In the genomic region with DNA sequence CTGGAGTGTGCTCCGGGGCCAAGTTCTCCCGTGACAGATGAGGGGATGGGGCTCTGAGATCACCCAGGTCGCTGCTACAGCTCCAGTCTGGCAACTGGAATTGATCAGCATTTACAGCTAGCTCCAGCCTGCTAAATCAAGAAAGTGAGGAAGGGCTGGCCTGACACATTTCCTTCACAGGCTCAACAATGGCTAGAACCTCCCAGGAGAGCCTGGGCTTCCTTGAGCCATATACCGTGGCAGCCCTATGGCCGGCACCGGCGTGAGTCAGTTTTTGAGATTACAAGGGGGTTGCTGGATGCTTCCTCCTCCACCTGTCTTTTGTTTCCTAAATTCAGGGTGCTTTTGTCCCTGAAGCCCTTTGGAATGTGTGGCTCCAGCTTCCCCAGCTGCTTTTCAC, we compare ENCODE assay signal across 17 cellular contexts.
A peak's percentile ranks its signal among the peaks of the same experiment; 100 is the strongest.
DNase-seq lines count a peak whose midpoint lies in the region; ATAC-seq, FAIRE-seq and TF ChIP-seq lines count a peak whose summit lies in the region.
"Had no signal": no experiment of that assay in that cellular context is flagged by ENCODE, and none has a peak within 500 bp of the region (broad histone marks: within the 10 kb centered on the region; RNA-seq: fewer than 3 reads in every experiment).

No MANE protein-coding gene starts in this region.

- intact Hi-C loops in HepG2 (cut with micrococcal nuclease; ENCODE audit: unreplicated experiment), result no loop called here
- intact Hi-C loops in sigmoid colon (cut with DNase I), result loop anchor here (5.0 kb wide), 3 partner anchors 103 to 1142 kb away; a partner anchor contains a TSS
- intact Hi-C loops in vagina (cut with DNase I), result loop anchor here (5.0 to 10.0 kb wide), 2 partner anchors 103 to 205 kb away; a partner anchor contains a TSS

- WGBS in liver, result 87% methylated on average over 7 of the region's 7 CpGs
- 85% methylated on average over 7 of the region's 7 CpGs for WGBS in HepG2 (ENCODE audit: low lambda C conversion rate)
- WGBS in sigmoid colon, 2 donors, result 52 to 72% methylated on average over 7 of the region's 7 CpGs

- no TSS peak for BruUV-seq in HepG2 (replicated peaks; lab: Mats Ljungman, UMichigan)

- ATAC-seq in HepG2 (no peak), HG02798 (IDR thresholded peaks at IDR 0.05; ENCODE audit: poor library complexity, unreplicated experiment) (no peak)
- ATAC-seq: natural killer cell treated with Interleukin-12 subunit alpha and Interleukin-12 subunit beta and Interleukin-15 and Interleukin-18, amount 100 ng/mL, for 72 hours; stimulated activated naive CD8-positive, alpha-beta T cell treated with anti-CD3 and anti-CD28 coated beads, Interleukin-15, Interleukin-2, amounts not matched to agents 100 U/mL and 50 U/mL, for 24 hours had no signal

- POLR2A ChIA-PET in HepG2 (lab: Yijun Ruan, JAX), result no interaction called here

- TF ChIP-seq CTCF in liver (IDR thresholded peaks at IDR 0.05; ENCODE audit: low read depth, low read length, missing input control), result no peak
- TF ChIP-seq CTCF in HepG2 (CRISPR knock-in tag; IDR thresholded peaks at IDR 0.05), result no peak
- no peak for TF ChIP-seq CTCF in right atrium auricular region (IDR thresholded peaks at IDR 0.05)
- TF ChIP-seq CTCF in sigmoid colon (IDR thresholded peaks at IDR 0.05), result no peak
- TF ChIP-seq CTCF in vagina (IDR thresholded peaks at IDR 0.05), result no peak

- no peak overlapping the region for H3K4me2 ChIP-seq in HepG2 (ENCODE audit: low read depth, low read length)

- H3K4me1 ChIP-seq in liver (ENCODE audit: control insufficient read depth in 4 of 4, insufficient read depth in 4 of 4, low read length in 3 of 4) (peaks cover 0 to 40% (median 18%) of the 10 kb centered on the region in 4 donors), HepG2 (ENCODE audit: insufficient read depth, low read length) (peaks cover 69% of the 10 kb centered on the region), right atrium auricular region (peaks cover 0 to 59% of the 10 kb centered on the region in 2 donors), sigmoid colon (peaks cover 0 to 40% (median 35%) of the 10 kb centered on the region in 4 donors), vagina (peaks cover 83% of the 10 kb centered on the region)

- CTCF ChIA-PET in HepG2 (lab: Yijun Ruan, JAX; ENCODE audit: low intra/inter-chr PET ratio, low total read pairs), result no interaction called here

- H2AFZ ChIP-seq in HepG2 (ENCODE audit: low read length), result no peak overlapping the region

- no peaks in the 10 kb centered on the region for H4K20me1 ChIP-seq in HepG2 (ENCODE audit: insufficient read depth, low read length)

- TF ChIP-seq POLR2A in HepG2 (IDR thresholded peaks at IDR 0.05; ENCODE audit: insufficient read depth in 1 of 2, low read depth in 2 of 2, low read length in 2 of 2) (no peak), sigmoid colon (IDR thresholded peaks at IDR 0.05) (no peak), vagina (IDR thresholded peaks at IDR 0.05) (no peak)

- H3K27ac ChIP-seq in liver (ENCODE audit: low read depth in 1 of 2, low read length in 2 of 2) (peak overlapping the region; percentile 93 to 96), HepG2 (ENCODE audit: extremely low read length, insufficient read depth, low read length) (no peak overlapping the region), right atrium auricular region (peak overlapping the region; percentile 73 to 86), sigmoid colon (peak overlapping the region; percentile 27 to 82 (median 79)), vagina (peak overlapping the region; percentile 92)
- H3K27ac ChIP-seq: SJSA1 had no signal

- DNase-seq in HepG2 (ENCODE audit: low spot score), result no peak
- DNase-seq in right atrium auricular region (ENCODE audit: low spot score), result no peak
- no peak for DNase-seq in sigmoid colon
- no peak for DNase-seq in vagina (ENCODE audit: extremely low spot score in 2 of 2)
- DNase-seq in putamen (ENCODE audit: low spot score), result no peak
- DNase-seq in stimulated activated CD4-positive, alpha-beta T cell treated with anti-CD3 and anti-CD28 coated beads, Interleukin-15, amount 100 ng/mL, for 24 hours, result no peak
- DNase-seq: ACHN; activated CD4-positive, alpha-beta T cell treated with anti-CD3 and anti-CD28 coated beads, Interleukin-2, amount 10 ng/mL, durations not matched to agents 24 days and 14 days; central memory CD4-positive, alpha-beta T cell; glutamatergic neuron; HFFc6; stimulated activated naive CD8-positive, alpha-beta T cell treated with anti-CD3 and anti-CD28 coated beads, Interleukin-15, Interleukin-2, amounts not matched to agents 100 U/mL and 50 U/mL, for 24 hours had no signal

- H3K79me2 ChIP-seq in HepG2 (ENCODE audit: insufficient read depth, low read length), result no peaks in the 10 kb centered on the region

- in situ Hi-C loops in HepG2 (cut with HindIII; ENCODE audit: extremely low pct_ligation_motif_present, low pct_unique_long_range_greater_than_20kb), result no loop called here

- no peak overlapping the region for H3K4me3 ChIP-seq in liver (ENCODE audit: low read depth in 1 of 3, low read length in 3 of 3)
- H3K4me3 ChIP-seq in HepG2 (replicated peaks in 1 of 3; ENCODE audit: insufficient read depth in 1 of 3, low read depth in 2 of 3, low read length in 3 of 3), result no peak overlapping the region
- no peak overlapping the region for H3K4me3 ChIP-seq in right atrium auricular region
- H3K4me3 ChIP-seq in sigmoid colon, result no peak overlapping the region
- H3K4me3 ChIP-seq in vagina, result no peak overlapping the region
- H3K4me3 ChIP-seq: SJSA1 had no signal

- H3K27me3 ChIP-seq in liver (ENCODE audit: control insufficient read depth in 4 of 4, insufficient read depth in 4 of 4, low read length in 3 of 4) (no peaks in the 10 kb centered on the region), HepG2 (ENCODE audit: control insufficient read depth in 1 of 2, insufficient read depth in 2 of 2, low read length in 2 of 2) (no peaks in the 10 kb centered on the region; a peak in 1 of 5 replicates), right atrium auricular region (no peaks in the 10 kb centered on the region), sigmoid colon (no peaks in the 10 kb centered on the region), vagina (no peaks in the 10 kb centered on the region)
- H3K27me3 ChIP-seq: SJSA1 had no signal

- H3K36me3 ChIP-seq in liver (ENCODE audit: control insufficient read depth in 4 of 4, insufficient read depth in 3 of 4, low read depth in 1 of 4, low read length in 3 of 4) (no peaks in the 10 kb centered on the region), HepG2 (replicated peaks in 1 of 2; ENCODE audit: control insufficient read depth in 1 of 2, insufficient read depth in 2 of 2, low read length in 2 of 2) (no peaks in the 10 kb centered on the region), right atrium auricular region (no peaks in the 10 kb centered on the region), sigmoid colon (no peaks in the 10 kb centered on the region), vagina (no peaks in the 10 kb centered on the region)
- H3K36me3 ChIP-seq: SJSA1 had no signal

- no peak for TF ChIP-seq RAD21 in liver (IDR thresholded peaks at IDR 0.05)
- no peak for TF ChIP-seq RAD21 in HepG2 (CRISPR knock-in tag; IDR thresholded peaks at IDR 0.05)

- no peak for FAIRE-seq in HepG2 (lab: Jason Lieb, UNC)
- FAIRE-seq: G401.6 had no signal

- TF ChIP-seq EP300 in HepG2 (IDR thresholded peaks at IDR 0.05; ENCODE audit: low read depth in 2 of 2, low read length in 2 of 2), result no peak
- no peak for TF ChIP-seq EP300 in HepG2 (CRISPR knock-in tag; IDR thresholded peaks at IDR 0.05; ENCODE audit: borderline replicate concordance)
- no peak for TF ChIP-seq EP300 in sigmoid colon (IDR thresholded peaks at IDR 0.05)

- H3K9me3 ChIP-seq in liver (ENCODE audit: control insufficient read depth in 4 of 4, low read length in 3 of 4) (no peaks in the 10 kb centered on the region), HepG2 (ENCODE audit: low read length) (no peaks in the 10 kb centered on the region), right atrium auricular region (no peaks in the 10 kb centered on the region), sigmoid colon (no peaks in the 10 kb centered on the region), vagina (no peaks in the 10 kb centered on the region)
- H3K9me3 ChIP-seq: SJSA1 had no signal

- H3K9ac ChIP-seq in liver (ENCODE audit: low read depth in 1 of 2, low read length in 2 of 2), result peak overlapping the region in 1 of 2 donors; percentile 8
- no peak overlapping the region for H3K9ac ChIP-seq in HepG2 (ENCODE audit: insufficient read depth, low read depth, low read length)

TF ChIP-seq in liver, 16 proteins besides CTCF, POLR2A, EP300 and RAD21:
- no peak for TF ChIP-seq FOXA1 (IDR thresholded peaks at IDR 0.05)
- TF ChIP-seq JUND (IDR thresholded peaks at IDR 0.05), result no peak
- no peak for TF ChIP-seq RXRA (IDR thresholded peaks at IDR 0.05)

TF ChIP-seq in HepG2, 621 proteins besides CTCF, POLR2A, EP300 and RAD21:
- TF ChIP-seq IKZF1 (IDR thresholded peaks at IDR 0.05), result no peak
- no peak for TF ChIP-seq NR1H2 (CRISPR knock-in tag; IDR thresholded peaks at IDR 0.05; ENCODE audit: borderline replicate concordance, low read depth)
- no peak for TF ChIP-seq RBFOX2 (IDR thresholded peaks at IDR 0.05; ENCODE audit: low read depth, low read length)
TF ChIP-seq in HepG2: peak in this region for 0.
